Comparison of ENCODE assay signal across 1 cellular context in the genomic region with DNA sequence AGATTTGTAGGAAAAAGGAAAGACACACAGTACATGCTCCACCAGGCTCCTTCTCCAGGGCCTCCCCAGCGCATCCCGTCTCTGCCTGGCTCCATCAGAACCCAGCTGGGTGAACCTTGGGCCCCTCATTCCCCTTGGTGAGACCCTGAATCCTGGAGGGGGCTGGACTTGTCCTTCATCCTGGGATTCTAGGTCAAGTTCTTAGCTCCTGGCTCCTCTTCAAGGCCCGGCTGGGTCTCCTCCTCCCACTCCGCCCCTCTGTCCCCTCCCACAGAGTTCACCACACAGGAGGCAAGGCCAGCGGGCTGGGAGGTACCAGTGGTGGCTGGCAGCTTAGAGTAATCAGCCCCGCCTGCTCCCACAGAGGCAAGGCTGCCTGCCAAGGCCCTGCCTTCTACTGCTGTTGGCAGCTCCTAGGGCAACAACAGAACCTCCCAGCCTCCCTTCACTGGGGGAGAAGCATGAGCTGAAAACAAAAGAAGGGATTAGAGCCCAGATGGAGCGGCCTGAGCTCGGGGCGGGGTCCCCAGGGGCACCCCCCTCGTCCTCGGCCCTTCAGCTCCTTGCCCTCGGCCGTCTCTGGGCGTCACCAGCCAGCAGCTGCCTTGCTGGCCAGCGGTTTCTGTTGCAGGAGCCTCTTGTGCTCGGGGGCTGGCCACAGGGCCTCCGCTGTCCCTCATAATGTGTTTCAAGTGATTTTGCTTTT.
TF ChIP-seq lines count a peak whose summit lies in the region.

No MANE protein-coding gene starts in this region.

TF ChIP-seq in HepG2, 621 proteins besides CTCF, POLR2A, EP300 and RAD21 (continued from another document and continues in another):
- TF ChIP-seq, protein P1, sequence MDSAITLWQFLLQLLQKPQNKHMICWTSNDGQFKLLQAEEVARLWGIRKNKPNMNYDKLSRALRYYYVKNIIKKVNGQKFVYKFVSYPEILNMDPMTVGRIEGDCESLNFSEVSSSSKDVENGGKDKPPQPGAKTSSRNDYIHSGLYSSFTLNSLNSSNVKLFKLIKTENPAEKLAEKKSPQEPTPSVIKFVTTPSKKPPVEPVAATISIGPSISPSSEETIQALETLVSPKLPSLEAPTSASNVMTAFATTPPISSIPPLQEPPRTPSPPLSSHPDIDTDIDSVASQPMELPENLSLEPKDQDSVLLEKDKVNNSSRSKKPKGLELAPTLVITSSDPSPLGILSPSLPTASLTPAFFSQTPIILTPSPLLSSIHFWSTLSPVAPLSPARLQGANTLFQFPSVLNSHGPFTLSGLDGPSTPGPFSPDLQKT (CRISPR knock-in tag; IDR thresholded peaks at IDR 0.05; ENCODE audit: borderline replicate concordance) = no peak
- TF ChIP-seq ZNF703 (CRISPR knock-in tag; IDR thresholded peaks at IDR 0.05; ENCODE audit: borderline replicate concordance) = no peak
- no peak for TF ChIP-seq STAT5B (CRISPR knock-in tag; IDR thresholded peaks at IDR 0.05)
- TF ChIP-seq, protein P2, sequence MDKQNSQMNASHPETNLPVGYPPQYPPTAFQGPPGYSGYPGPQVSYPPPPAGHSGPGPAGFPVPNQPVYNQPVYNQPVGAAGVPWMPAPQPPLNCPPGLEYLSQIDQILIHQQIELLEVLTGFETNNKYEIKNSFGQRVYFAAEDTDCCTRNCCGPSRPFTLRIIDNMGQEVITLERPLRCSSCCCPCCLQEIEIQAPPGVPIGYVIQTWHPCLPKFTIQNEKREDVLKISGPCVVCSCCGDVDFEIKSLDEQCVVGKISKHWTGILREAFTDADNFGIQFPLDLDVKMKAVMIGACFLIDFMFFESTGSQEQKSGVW (CRISPR knock-in tag; IDR thresholded peaks at IDR 0.05; ENCODE audit: borderline replicate concordance) = no peak
- no peak for TF ChIP-seq KAT7 (CRISPR knock-in tag; IDR thresholded peaks at IDR 0.05; ENCODE audit: borderline replicate concordance)
- TF ChIP-seq, protein P3, sequence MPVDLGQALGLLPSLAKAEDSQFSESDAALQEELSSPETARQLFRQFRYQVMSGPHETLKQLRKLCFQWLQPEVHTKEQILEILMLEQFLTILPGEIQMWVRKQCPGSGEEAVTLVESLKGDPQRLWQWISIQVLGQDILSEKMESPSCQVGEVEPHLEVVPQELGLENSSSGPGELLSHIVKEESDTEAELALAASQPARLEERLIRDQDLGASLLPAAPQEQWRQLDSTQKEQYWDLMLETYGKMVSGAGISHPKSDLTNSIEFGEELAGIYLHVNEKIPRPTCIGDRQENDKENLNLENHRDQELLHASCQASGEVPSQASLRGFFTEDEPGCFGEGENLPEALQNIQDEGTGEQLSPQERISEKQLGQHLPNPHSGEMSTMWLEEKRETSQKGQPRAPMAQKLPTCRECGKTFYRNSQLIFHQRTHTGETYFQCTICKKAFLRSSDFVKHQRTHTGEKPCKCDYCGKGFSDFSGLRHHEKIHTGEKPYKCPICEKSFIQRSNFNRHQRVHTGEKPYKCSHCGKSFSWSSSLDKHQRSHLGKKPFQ (CRISPR knock-in tag; IDR thresholded peaks at IDR 0.05; ENCODE audit: insufficient replicate concordance) = no peak
- TF ChIP-seq, protein P4, sequence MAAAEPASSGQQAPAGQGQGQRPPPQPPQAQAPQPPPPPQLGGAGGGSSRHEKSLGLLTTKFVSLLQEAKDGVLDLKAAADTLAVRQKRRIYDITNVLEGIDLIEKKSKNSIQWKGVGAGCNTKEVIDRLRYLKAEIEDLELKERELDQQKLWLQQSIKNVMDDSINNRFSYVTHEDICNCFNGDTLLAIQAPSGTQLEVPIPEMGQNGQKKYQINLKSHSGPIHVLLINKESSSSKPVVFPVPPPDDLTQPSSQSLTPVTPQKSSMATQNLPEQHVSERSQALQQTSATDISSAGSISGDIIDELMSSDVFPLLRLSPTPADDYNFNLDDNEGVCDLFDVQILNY (CRISPR knock-in tag; conservative IDR thresholded peaks at IDR 0.05) = 0 out of 2 replicates have a peak, but pooled peaks have one; percentile 10
- TF ChIP-seq ZNF10 (CRISPR knock-in tag; IDR thresholded peaks at IDR 0.05; ENCODE audit: borderline replicate concordance, low read depth) = no peak
- peak; percentile 64 for TF ChIP-seq TARDBP (CRISPR knock-in tag; IDR thresholded peaks at IDR 0.05)
- peak; percentile 95 for TF ChIP-seq ZFX (CRISPR knock-in tag; IDR thresholded peaks at IDR 0.05; ENCODE audit: low read depth)
- TF ChIP-seq SALL2 (CRISPR knock-in tag; IDR thresholded peaks at IDR 0.05) = peak; percentile 71; the same call in 1 of the 2 replicates
- TF ChIP-seq MED13 (CRISPR knock-in tag; IDR thresholded peaks at IDR 0.05) = peak; percentile 82
- no peak for TF ChIP-seq NAIF1 (CRISPR knock-in tag; IDR thresholded peaks at IDR 0.05; ENCODE audit: borderline replicate concordance)
- peak; percentile 59 for TF ChIP-seq POLR2AphosphoS5 (IDR thresholded peaks at IDR 0.05; ENCODE audit: low read depth, low read length)
- peak; percentile 19; the same call in 1 of the 2 replicates for TF ChIP-seq ZNF251 (CRISPR knock-in tag; IDR thresholded peaks at IDR 0.05)
- TF ChIP-seq ETV5 (CRISPR knock-in tag; IDR thresholded peaks at IDR 0.05; ENCODE audit: borderline replicate concordance) = peak; percentile 10; the same call in 1 of the 2 replicates
- TF ChIP-seq, protein P5, sequence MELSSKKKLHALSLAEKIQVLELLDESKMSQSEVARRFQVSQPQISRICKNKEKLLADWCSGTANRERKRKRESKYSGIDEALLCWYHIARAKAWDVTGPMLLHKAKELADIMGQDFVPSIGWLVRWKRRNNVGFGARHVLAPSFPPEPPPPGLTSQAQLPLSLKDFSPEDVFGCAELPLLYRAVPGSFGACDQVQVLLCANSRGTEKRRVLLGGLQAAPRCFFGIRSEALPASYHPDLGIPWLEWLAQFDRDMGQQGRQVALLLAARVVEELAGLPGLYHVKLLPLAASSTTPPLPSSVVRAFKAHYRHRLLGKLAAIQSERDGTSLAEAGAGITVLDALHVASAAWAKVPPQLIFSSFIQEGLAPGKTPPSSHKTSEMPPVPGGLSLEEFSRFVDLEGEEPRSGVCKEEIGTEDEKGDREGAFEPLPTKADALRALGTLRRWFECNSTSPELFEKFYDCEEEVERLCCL (CRISPR knock-in tag; IDR thresholded peaks at IDR 0.05; ENCODE audit: borderline replicate concordance) = 0 out of 2 replicates have a peak, but pooled peaks have one; percentile 27
- TF ChIP-seq ZNF678 (CRISPR knock-in tag; IDR thresholded peaks at IDR 0.05) = peak; percentile 91
- TF ChIP-seq, protein P6, sequence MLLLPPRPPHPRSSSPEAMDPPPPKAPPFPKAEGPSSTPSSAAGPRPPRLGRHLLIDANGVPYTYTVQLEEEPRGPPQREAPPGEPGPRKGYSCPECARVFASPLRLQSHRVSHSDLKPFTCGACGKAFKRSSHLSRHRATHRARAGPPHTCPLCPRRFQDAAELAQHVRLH (CRISPR knock-in tag; IDR thresholded peaks at IDR 0.05; ENCODE audit: borderline replicate concordance, low read depth) = peak; percentile 60; the same call in 1 of the 2 replicates
- TF ChIP-seq ZNF350 (CRISPR knock-in tag; IDR thresholded peaks at IDR 0.05; ENCODE audit: borderline replicate concordance, low read depth) = peak; percentile 91; the same call in 1 of the 2 replicates
- no peak for TF ChIP-seq ZNF549 (CRISPR knock-in tag; IDR thresholded peaks at IDR 0.05)
- peak; percentile 40 for TF ChIP-seq ESRRA (CRISPR knock-in tag; IDR thresholded peaks at IDR 0.05; ENCODE audit: low read depth)
- TF ChIP-seq, protein P7, sequence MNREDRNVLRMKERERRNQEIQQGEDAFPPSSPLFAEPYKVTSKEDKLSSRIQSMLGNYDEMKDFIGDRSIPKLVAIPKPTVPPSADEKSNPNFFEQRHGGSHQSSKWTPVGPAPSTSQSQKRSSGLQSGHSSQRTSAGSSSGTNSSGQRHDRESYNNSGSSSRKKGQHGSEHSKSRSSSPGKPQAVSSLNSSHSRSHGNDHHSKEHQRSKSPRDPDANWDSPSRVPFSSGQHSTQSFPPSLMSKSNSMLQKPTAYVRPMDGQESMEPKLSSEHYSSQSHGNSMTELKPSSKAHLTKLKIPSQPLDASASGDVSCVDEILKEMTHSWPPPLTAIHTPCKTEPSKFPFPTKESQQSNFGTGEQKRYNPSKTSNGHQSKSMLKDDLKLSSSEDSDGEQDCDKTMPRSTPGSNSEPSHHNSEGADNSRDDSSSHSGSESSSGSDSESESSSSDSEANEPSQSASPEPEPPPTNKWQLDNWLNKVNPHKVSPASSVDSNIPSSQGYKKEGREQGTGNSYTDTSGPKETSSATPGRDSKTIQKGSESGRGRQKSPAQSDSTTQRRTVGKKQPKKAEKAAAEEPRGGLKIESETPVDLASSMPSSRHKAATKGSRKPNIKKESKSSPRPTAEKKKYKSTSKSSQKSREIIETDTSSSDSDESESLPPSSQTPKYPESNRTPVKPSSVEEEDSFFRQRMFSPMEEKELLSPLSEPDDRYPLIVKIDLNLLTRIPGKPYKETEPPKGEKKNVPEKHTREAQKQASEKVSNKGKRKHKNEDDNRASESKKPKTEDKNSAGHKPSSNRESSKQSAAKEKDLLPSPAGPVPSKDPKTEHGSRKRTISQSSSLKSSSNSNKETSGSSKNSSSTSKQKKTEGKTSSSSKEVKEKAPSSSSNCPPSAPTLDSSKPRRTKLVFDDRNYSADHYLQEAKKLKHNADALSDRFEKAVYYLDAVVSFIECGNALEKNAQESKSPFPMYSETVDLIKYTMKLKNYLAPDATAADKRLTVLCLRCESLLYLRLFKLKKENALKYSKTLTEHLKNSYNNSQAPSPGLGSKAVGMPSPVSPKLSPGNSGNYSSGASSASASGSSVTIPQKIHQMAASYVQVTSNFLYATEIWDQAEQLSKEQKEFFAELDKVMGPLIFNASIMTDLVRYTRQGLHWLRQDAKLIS (CRISPR knock-in tag; IDR thresholded peaks at IDR 0.05) = no peak
- peak; percentile 92 for TF ChIP-seq ZNF761 (CRISPR knock-in tag; conservative IDR thresholded peaks at IDR 0.05)
- no peak for TF ChIP-seq ATF7 (IDR thresholded peaks at IDR 0.05)
- peak; percentile 72; the same call in 1 of the 2 replicates for TF ChIP-seq ATF7 (CRISPR knock-in tag; IDR thresholded peaks at IDR 0.05)
- 0 out of 2 replicates have a peak, but pooled peaks have one; percentile 58 for TF ChIP-seq NKX3-1 (CRISPR knock-in tag; IDR thresholded peaks at IDR 0.05)
- TF ChIP-seq, protein P8, sequence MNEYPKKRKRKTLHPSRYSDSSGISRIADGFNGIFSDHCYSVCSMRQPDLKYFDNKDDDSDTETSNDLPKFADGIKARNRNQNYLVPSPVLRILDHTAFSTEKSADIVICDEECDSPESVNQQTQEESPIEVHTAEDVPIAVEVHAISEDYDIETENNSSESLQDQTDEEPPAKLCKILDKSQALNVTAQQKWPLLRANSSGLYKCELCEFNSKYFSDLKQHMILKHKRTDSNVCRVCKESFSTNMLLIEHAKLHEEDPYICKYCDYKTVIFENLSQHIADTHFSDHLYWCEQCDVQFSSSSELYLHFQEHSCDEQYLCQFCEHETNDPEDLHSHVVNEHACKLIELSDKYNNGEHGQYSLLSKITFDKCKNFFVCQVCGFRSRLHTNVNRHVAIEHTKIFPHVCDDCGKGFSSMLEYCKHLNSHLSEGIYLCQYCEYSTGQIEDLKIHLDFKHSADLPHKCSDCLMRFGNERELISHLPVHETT (CRISPR knock-in tag; conservative IDR thresholded peaks at IDR 0.05) = no peak; the same call in 1 of the 2 replicates
- TF ChIP-seq, protein P9, sequence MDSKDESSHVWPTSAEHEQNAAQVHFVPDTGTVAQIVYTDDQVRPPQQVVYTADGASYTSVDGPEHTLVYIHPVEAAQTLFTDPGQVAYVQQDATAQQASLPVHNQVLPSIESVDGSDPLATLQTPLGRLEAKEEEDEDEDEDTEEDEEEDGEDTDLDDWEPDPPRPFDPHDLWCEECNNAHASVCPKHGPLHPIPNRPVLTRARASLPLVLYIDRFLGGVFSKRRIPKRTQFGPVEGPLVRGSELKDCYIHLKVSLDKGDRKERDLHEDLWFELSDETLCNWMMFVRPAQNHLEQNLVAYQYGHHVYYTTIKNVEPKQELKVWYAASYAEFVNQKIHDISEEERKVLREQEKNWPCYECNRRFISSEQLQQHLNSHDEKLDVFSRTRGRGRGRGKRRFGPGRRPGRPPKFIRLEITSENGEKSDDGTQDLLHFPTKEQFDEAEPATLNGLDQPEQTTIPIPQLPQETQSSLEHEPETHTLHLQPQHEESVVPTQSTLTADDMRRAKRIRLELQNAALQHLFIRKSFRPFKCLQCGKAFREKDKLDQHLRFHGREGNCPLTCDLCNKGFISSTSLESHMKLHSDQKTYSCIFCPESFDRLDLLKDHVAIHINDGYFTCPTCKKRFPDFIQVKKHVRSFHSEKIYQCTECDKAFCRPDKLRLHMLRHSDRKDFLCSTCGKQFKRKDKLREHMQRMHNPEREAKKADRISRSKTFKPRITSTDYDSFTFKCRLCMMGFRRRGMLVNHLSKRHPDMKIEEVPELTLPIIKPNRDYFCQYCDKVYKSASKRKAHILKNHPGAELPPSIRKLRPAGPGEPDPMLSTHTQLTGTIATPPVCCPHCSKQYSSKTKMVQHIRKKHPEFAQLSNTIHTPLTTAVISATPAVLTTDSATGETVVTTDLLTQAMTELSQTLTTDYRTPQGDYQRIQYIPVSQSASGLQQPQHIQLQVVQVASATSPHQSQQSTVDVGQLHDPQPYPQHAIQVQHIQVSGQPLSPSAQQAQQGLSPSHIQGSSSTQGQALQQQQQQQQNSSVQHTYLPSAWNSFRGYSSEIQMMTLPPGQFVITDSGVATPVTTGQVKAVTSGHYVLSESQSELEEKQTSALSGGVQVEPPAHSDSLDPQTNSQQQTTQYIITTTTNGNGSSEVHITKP (CRISPR knock-in tag; IDR thresholded peaks at IDR 0.05; ENCODE audit: low read depth) = peak; percentile 72
- TF ChIP-seq, protein P10, sequence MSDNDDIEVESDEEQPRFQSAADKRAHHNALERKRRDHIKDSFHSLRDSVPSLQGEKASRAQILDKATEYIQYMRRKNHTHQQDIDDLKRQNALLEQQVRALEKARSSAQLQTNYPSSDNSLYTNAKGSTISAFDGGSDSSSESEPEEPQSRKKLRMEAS (IDR thresholded peaks at IDR 0.05) = no peak
- no peak for TF ChIP-seq ZNF337 (CRISPR knock-in tag; IDR thresholded peaks at IDR 0.05; ENCODE audit: borderline replicate concordance, low read depth)
- TF ChIP-seq, protein P11, sequence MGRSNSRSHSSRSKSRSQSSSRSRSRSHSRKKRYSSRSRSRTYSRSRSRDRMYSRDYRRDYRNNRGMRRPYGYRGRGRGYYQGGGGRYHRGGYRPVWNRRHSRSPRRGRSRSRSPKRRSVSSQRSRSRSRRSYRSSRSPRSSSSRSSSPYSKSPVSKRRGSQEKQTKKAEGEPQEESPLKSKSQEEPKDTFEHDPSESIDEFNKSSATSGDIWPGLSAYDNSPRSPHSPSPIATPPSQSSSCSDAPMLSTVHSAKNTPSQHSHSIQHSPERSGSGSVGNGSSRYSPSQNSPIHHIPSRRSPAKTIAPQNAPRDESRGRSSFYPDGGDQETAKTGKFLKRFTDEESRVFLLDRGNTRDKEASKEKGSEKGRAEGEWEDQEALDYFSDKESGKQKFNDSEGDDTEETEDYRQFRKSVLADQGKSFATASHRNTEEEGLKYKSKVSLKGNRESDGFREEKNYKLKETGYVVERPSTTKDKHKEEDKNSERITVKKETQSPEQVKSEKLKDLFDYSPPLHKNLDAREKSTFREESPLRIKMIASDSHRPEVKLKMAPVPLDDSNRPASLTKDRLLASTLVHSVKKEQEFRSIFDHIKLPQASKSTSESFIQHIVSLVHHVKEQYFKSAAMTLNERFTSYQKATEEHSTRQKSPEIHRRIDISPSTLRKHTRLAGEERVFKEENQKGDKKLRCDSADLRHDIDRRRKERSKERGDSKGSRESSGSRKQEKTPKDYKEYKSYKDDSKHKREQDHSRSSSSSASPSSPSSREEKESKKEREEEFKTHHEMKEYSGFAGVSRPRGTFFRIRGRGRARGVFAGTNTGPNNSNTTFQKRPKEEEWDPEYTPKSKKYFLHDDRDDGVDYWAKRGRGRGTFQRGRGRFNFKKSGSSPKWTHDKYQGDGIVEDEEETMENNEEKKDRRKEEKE (IDR thresholded peaks at IDR 0.05) = no peak
- peak; percentile 93; the same call in 1 of the 2 replicates for TF ChIP-seq GTF3A (CRISPR knock-in tag; conservative IDR thresholded peaks at IDR 0.05)
